ENCODE assay signal across 22 cellular contexts in the genomic region with DNA sequence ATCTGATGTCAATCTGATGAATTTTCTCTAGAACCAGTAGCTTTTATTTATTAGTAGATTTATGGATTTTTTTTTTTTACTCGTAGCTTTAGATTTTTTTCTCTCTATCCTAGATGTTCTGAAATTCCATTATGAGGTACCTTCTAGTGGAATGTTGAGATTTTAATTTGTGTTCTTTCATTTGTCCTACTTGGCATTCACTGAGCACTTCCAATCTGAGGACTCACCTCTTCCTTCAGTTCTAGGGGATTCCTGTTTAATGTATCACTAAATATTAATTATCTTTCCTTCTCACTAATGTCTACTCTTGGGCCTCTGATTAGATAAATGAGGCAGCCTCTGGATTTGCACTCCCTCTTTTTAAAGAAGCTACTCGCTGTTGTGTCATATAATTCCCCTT. TPM values are rescaled to one million over a fixed set of nuclear protein-coding genes. Genes with fewer than 3 reads are reported as not detected.
"Had no signal": no experiment of that assay in that cellular context is flagged by ENCODE, and none has a peak within 500 bp of the region (broad histone marks: within the 10 kb centered on the region; RNA-seq: fewer than 3 reads in every experiment).

No MANE protein-coding gene starts in this region.

- H3K27me3 ChIP-seq: gastrocnemius medialis, right atrium auricular region, sigmoid colon, transverse colon had no signal

- H3K4me3 ChIP-seq: gastrocnemius medialis, right atrium auricular region, sigmoid colon, skin epidermis, thoracic aorta, transverse colon had no signal

- H3K9me3 ChIP-seq: gastrocnemius medialis, right atrium auricular region, sigmoid colon, thoracic aorta, transverse colon had no signal

- H3K36me3 ChIP-seq: gastrocnemius medialis, right atrium auricular region, sigmoid colon, thoracic aorta, transverse colon had no signal

- H3K27ac ChIP-seq: gastrocnemius medialis, right atrium auricular region, sigmoid colon, skin epidermis, thoracic aorta, transverse colon had no signal

- FAIRE-seq: endometrium had no signal

- DNase-seq: effector memory CD4-positive, alpha-beta T cell; gastrocnemius medialis; glutamatergic neuron; islet precursor cell; mammary epithelial cell; naive thymus-derived CD4-positive, alpha-beta T cell; nephron progenitor cell; stimulated activated CD4-positive, alpha-beta T cell treated with anti-CD3 and anti-CD28 coated beads, Interleukin-2, amount 100 ng/mL, for 24 hours; stimulated activated CD4-positive, alpha-beta T cell treated with anti-CD3 and anti-CD28 coated beads, Interleukin-4, amount 100 ng/mL, for 4 hours; stimulated activated naive B cell treated with anti-CD40 and anti-IgM and Interleukin-4, amounts not matched to agents 10 μg/mL and 1 μg/mL and 100 μg/mL, for 72 hours; stimulated activated naive CD8-positive, alpha-beta T cell treated with anti-CD3 and anti-CD28 coated beads, Interleukin-15, amount 100 ng/mL, for 72 hours; transverse colon had no signal

RNA-seq across cellular contexts. Expression of a gene that starts 40.2 kb away (rescaled TPM):
- total RNA-seq: gastrocnemius medialis; mesenteric fat pad; mononuclear cell; naive thymus-derived CD4-positive, alpha-beta T cell; osteoblast; posterior vena cava; sigmoid colon; subcutaneous adipose tissue; thoracic aorta; transverse colon had no signal
